In genomic region chr10:86958109-86958830, GRCh38 we compare ENCODE assay signal across 8 cellular contexts. TPM values are rescaled to one million over a fixed set of nuclear protein-coding genes. Genes with fewer than 3 reads are reported as not detected.
A peak's percentile ranks its signal among the peaks of the same experiment; 100 is the strongest.
DNase-seq lines count a peak whose midpoint lies in the region; ATAC-seq and TF ChIP-seq lines count a peak whose summit lies in the region.

Gene SNCG, plus strand, starts transcription at chr10:86958599. Its CDS starts 99 bp downstream, at chr10:86958698.

- CTCF ChIA-PET in CD8-positive, alpha-beta memory T cell (lab: Charles Lee) = interaction anchor here (1.4 to 3.1 kb wide), 2 partner anchors 8 to 17 kb away, joined by 3 to 10 read pairs; no protein-coding TSS in a partner anchor
- CTCF ChIA-PET in PC-9 (lab: Charles Lee) = interaction anchor here (0.5 to 1.5 kb wide), 2 partner anchors 11 to 13 kb away, joined by 4 read pairs; no protein-coding TSS in a partner anchor

- H3K9me3 Mint-ChIP-seq in CD8-positive, alpha-beta memory T cell = peaks cover 0 to 3% (median 0%) of the 10 kb centered on the region in 5 donors

- H3K9me2 ChIP-seq in PC-9 (ENCODE audit: insufficient read depth) = no peaks in the 10 kb centered on the region

- H3K27me3 Mint-ChIP-seq in CD8-positive, alpha-beta memory T cell = no peaks in the 10 kb centered on the region

- POLR2A ChIA-PET in CD8-positive, alpha-beta memory T cell (lab: Charles Lee) = no interaction called here
- POLR2A ChIA-PET in PC-9 (lab: Charles Lee; ENCODE audit: unreplicated experiment) = interaction anchor here (0.5 to 0.7 kb wide), 4 partner anchors 17 to 137 kb away, joined by 3 to 6 read pairs (median 4); no protein-coding TSS in a partner anchor

- H3K9ac ChIP-seq in parathyroid adenoma = no peak within 1 kb of the TSS

- H3K9me3 ChIP-seq in CD8-positive, alpha-beta memory T cell (ENCODE audit: low read length) = no peaks in the 10 kb centered on the region
- H3K9me3 ChIP-seq in PC-9 (ENCODE audit: insufficient read depth, low read depth) = no peaks in the 10 kb centered on the region
- no peaks in the 10 kb centered on the region for H3K9me3 ChIP-seq in parathyroid adenoma (ENCODE audit: control insufficient read depth, low read length)

- TF ChIP-seq CTCF in PC-9 (conservative IDR thresholded peaks at IDR 0.05) = no peak
- TF ChIP-seq CTCF in fibroblast of pulmonary artery (IDR thresholded peaks at IDR 0.05; ENCODE audit: low read length, missing control alignments) = no peak
- no peak for TF ChIP-seq CTCF in parathyroid adenoma (IDR thresholded peaks at IDR 0.05)

- H2AFZ ChIP-seq in PC-9 (peak within 1 kb of the TSS; percentile 75; the same call in 1 of the 2 replicates), parathyroid adenoma (no peak within 1 kb of the TSS)

- H3K4me3 Mint-ChIP-seq in CD8-positive, alpha-beta memory T cell = no peak within 1 kb of the TSS

- BruUV-seq in PC-9 (replicated peaks; lab: Mats Ljungman, UMichigan) = no TSS peak

- H3K4me3 ChIP-seq in CD8-positive, alpha-beta memory T cell (ENCODE audit: low read length) = no peak within 1 kb of the TSS
- peak within 1 kb of the TSS; percentile 72 for H3K4me3 ChIP-seq in PC-9
- H3K4me3 ChIP-seq in fibroblast of pulmonary artery (replicated peaks; ENCODE audit: low read depth, low read length) = peak within 1 kb of the TSS; percentile 29
- H3K4me3 ChIP-seq in parathyroid adenoma (ENCODE audit: low read depth, low read length) = no peak within 1 kb of the TSS

- peaks cover 11% of the 10 kb centered on the region for H3F3A ChIP-seq in PC-9 (ENCODE audit: insufficient read depth, low read depth)

- H3K36me3 ChIP-seq in CD8-positive, alpha-beta memory T cell (ENCODE audit: insufficient read depth, low read length) = no peaks in the 10 kb centered on the region
- H3K36me3 ChIP-seq in PC-9 (ENCODE audit: low read depth) = no peaks in the 10 kb centered on the region
- H3K36me3 ChIP-seq in parathyroid adenoma (ENCODE audit: control insufficient read depth, insufficient read depth, low read length) = no peaks in the 10 kb centered on the region

- H3K27ac ChIP-seq in CD8-positive, alpha-beta memory T cell (ENCODE audit: low read depth, low read length) = peak within 1 kb of the TSS; percentile 9
- H3K27ac ChIP-seq in PC-9 = peak within 1 kb of the TSS; percentile 80
- peak within 1 kb of the TSS; percentile 67 for H3K27ac ChIP-seq in parathyroid adenoma

- H3K27ac Mint-ChIP-seq in CD8-positive, alpha-beta memory T cell = peak within 1 kb of the TSS in 2 of 8 donors; percentile 22 to 33

- no peaks in the 10 kb centered on the region for H3K27me3 ChIP-seq in CD8-positive, alpha-beta memory T cell (ENCODE audit: insufficient read depth, low read length, poor library complexity, severe bottlenecking)
- H3K27me3 ChIP-seq in PC-9 (ENCODE audit: insufficient read depth, low read depth) = no peaks in the 10 kb centered on the region
- no peaks in the 10 kb centered on the region for H3K27me3 ChIP-seq in parathyroid adenoma (ENCODE audit: control insufficient read depth, insufficient read depth, low read length)

- H4K20me1 ChIP-seq in PC-9 (ENCODE audit: insufficient read depth) = no peaks in the 10 kb centered on the region

- ATAC-seq in HG02870 (IDR thresholded peaks at IDR 0.05; ENCODE audit: unreplicated experiment) (no peak), GM21381 (IDR thresholded peaks at IDR 0.05; ENCODE audit: unreplicated experiment) (no peak)

- intact Hi-C loops in PC-9 (cut with micrococcal nuclease; ENCODE audit: unreplicated experiment) = loop anchor here (5.0 kb wide), 1 partner anchor 556 kb away; no protein-coding TSS in a partner anchor

- H3K36me3 Mint-ChIP-seq in CD8-positive, alpha-beta memory T cell = no peaks in the 10 kb centered on the region

- DNase-seq in CD8-positive, alpha-beta memory T cell = peak in 1 of 5 donors; percentile 42
- DNase-seq in PC-9 (no peak), fibroblast of pulmonary artery (ENCODE audit: low read depth) (peak; percentile 52), GOT3 (lab: John Stamatoyannopoulos, UW) (no peak)
- no peak for DNase-seq in activated CD4-positive, CD25-positive, alpha-beta regulatory T cell treated with anti-CD3 and anti-CD28 coated beads, Interleukin-2, amount 50 U/mL, for 72 hours

- peaks cover 0 to 2% (median 0%) of the 10 kb centered on the region in 3 donors for H3K4me1 Mint-ChIP-seq in CD8-positive, alpha-beta memory T cell

- no peaks in the 10 kb centered on the region for H3K79me2 ChIP-seq in PC-9 (ENCODE audit: low read depth)
- H3K79me2 ChIP-seq in parathyroid adenoma = no peaks in the 10 kb centered on the region

- H3K4me2 ChIP-seq in PC-9 (peak within 1 kb of the TSS; percentile 87), parathyroid adenoma (ENCODE audit: low read length) (peak within 1 kb of the TSS; percentile 22)

- H3K4me1 ChIP-seq in CD8-positive, alpha-beta memory T cell (ENCODE audit: insufficient read depth, low read length) = no peaks in the 10 kb centered on the region
- peaks cover 61% of the 10 kb centered on the region for H3K4me1 ChIP-seq in PC-9 (replicated peaks; ENCODE audit: insufficient read depth)
- H3K4me1 ChIP-seq in parathyroid adenoma = no peaks in the 10 kb centered on the region

RNA-seq across cellular contexts. Expression of gene SNCG, which starts in this region (rescaled TPM):
- total RNA-seq in CD8-positive, alpha-beta memory T cell = not detected
- polyA plus RNA-seq in CD8-positive, alpha-beta memory T cell = not detected
- 99.4 and 144 TPM in 2 replicates for total RNA-seq in PC-9 (2021)

Comparison
In these comparisons a context has a peak if more than half of its experiments do, and no peak if none do; other contexts are left out.
1. RNA of gene SNCG (total RNA-seq): 99.4 to 144 TPM in PC-9; not detected in CD8-positive, alpha-beta memory T cell; every median in the first group is over 10 times any median in the second.
2. H3K27ac ChIP-seq: peak in every context shown above with its lines; median percentile 80 in PC-9; 67 in parathyroid adenoma; 9 in CD8-positive, alpha-beta memory T cell.
3. H3K4me3 ChIP-seq: peak in PC-9 (single experiment) and fibroblast of pulmonary artery (single experiment); none in CD8-positive, alpha-beta memory T cell (single experiment) and parathyroid adenoma (single experiment).